In the genomic region with DNA sequence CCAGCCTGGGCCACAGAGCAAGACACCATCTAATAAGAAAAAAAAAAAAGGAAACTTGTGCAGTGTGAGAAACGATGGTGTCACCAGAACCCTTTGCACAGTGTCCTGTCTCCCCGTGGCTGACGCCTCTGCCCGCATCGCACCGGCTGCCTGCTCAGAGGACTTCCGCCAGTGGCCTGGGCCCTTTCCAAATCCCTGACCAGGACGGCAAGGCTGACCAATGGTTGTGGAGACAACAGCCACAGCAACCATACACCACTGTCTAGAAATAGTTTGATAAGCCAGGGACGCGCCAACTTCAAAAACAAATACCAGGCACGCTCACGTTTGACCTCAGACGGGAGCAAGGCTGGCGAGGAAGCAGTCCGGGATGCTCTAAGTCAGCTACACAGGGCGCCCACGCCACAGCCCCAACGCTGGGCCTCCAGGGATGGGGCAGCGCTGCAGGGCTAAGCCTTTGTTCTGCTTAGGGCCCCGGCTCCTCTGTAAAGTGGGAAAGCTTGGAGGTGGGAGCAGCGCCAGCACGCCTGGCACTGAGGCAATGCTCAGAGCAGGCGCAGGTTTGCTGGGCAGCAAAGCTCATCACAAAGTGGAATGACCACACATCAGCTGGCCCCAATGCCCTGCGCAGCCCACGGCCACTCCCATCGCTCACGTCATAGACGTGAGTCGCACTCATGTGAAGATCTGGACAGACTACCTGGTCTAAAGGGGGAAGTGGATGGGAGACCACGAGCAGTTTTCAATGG, we compare ENCODE assay signal across 1 cellular context.
TF ChIP-seq lines count a peak whose summit lies in the region.

No MANE protein-coding gene starts in this region.

TF ChIP-seq in SK-N-SH treated with all-trans-retinoic acid at 6 μM for 48 hours, 23 proteins besides CTCF, POLR2A, EP300 and RAD21 (continued from another document):
- TF ChIP-seq, protein P1, sequence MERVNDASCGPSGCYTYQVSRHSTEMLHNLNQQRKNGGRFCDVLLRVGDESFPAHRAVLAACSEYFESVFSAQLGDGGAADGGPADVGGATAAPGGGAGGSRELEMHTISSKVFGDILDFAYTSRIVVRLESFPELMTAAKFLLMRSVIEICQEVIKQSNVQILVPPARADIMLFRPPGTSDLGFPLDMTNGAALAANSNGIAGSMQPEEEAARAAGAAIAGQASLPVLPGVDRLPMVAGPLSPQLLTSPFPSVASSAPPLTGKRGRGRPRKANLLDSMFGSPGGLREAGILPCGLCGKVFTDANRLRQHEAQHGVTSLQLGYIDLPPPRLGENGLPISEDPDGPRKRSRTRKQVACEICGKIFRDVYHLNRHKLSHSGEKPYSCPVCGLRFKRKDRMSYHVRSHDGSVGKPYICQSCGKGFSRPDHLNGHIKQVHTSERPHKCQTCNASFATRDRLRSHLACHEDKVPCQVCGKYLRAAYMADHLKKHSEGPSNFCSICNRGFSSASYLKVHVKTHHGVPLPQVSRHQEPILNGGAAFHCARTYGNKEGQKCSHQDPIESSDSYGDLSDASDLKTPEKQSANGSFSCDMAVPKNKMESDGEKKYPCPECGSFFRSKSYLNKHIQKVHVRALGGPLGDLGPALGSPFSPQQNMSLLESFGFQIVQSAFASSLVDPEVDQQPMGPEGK (CRISPR knock-in tag; IDR thresholded peaks at IDR 0.05; ENCODE audit: borderline replicate concordance), result no peak
- TF ChIP-seq SNAI2 (CRISPR knock-in tag; IDR thresholded peaks at IDR 0.05) (no peak), ZNF70 (CRISPR knock-in tag; IDR thresholded peaks at IDR 0.05) (no peak)
- TF ChIP-seq, protein P2, sequence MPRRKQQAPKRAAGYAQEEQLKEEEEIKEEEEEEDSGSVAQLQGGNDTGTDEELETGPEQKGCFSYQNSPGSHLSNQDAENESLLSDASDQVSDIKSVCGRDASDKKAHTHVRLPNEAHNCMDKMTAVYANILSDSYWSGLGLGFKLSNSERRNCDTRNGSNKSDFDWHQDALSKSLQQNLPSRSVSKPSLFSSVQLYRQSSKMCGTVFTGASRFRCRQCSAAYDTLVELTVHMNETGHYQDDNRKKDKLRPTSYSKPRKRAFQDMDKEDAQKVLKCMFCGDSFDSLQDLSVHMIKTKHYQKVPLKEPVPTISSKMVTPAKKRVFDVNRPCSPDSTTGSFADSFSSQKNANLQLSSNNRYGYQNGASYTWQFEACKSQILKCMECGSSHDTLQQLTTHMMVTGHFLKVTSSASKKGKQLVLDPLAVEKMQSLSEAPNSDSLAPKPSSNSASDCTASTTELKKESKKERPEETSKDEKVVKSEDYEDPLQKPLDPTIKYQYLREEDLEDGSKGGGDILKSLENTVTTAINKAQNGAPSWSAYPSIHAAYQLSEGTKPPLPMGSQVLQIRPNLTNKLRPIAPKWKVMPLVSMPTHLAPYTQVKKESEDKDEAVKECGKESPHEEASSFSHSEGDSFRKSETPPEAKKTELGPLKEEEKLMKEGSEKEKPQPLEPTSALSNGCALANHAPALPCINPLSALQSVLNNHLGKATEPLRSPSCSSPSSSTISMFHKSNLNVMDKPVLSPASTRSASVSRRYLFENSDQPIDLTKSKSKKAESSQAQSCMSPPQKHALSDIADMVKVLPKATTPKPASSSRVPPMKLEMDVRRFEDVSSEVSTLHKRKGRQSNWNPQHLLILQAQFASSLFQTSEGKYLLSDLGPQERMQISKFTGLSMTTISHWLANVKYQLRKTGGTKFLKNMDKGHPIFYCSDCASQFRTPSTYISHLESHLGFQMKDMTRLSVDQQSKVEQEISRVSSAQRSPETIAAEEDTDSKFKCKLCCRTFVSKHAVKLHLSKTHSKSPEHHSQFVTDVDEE (CRISPR knock-in tag; IDR thresholded peaks at IDR 0.05), result no peak
